In genomic region chr3:24342275-24342674, GRCh38 we compare ENCODE assay signal across 33 cellular contexts.
"Had no signal": no experiment of that assay in that cellular context is flagged by ENCODE, and none has a peak within 500 bp of the region (broad histone marks: within the 10 kb centered on the region; RNA-seq: fewer than 3 reads in every experiment).

No MANE protein-coding gene starts in this region.

- H3K36me3 ChIP-seq: adrenal gland, esophagus muscularis mucosa, gastrocnemius medialis, heart left ventricle had no signal

- FAIRE-seq: colon had no signal

- H3K27me3 ChIP-seq: adrenal gland, body of pancreas, esophagus muscularis mucosa, foreskin keratinocyte, gastrocnemius medialis, heart left ventricle had no signal

- H3K27ac ChIP-seq: adrenal gland, body of pancreas, esophagus muscularis mucosa, foreskin keratinocyte, gastrocnemius medialis, heart left ventricle had no signal

- ATAC-seq: activated CD4-positive, alpha-beta T cell treated with anti-CD3 and anti-CD28 coated beads for 36 hours; activated CD8-positive, alpha-beta memory T cell treated with anti-CD3 and anti-CD28 coated beads, Interleukin-2, amount 10 ng/mL, durations not matched to agents 7 days and 5 days; activated CD8-positive, alpha-beta T cell treated with anti-CD3 and anti-CD28 coated beads, Interleukin-2, amount 10 ng/mL, durations not matched to agents 7 days and 5 days; activated naive CD8-positive, alpha-beta T cell treated with anti-CD3 and anti-CD28 coated beads, Interleukin-2, amount 50 U/mL, for 24 hours; body of pancreas; effector memory CD8-positive, alpha-beta T cell; foreskin keratinocyte; T-cell; T-helper 17 cell had no signal

- H3K9me3 ChIP-seq: body of pancreas, esophagus muscularis mucosa, gastrocnemius medialis, heart left ventricle had no signal

- H3K4me3 ChIP-seq: adrenal gland, body of pancreas, esophagus muscularis mucosa, gastrocnemius medialis, heart left ventricle had no signal

- DNase-seq: activated CD4-positive, alpha-beta memory T cell treated with anti-CD3 and anti-CD28 coated beads for 36 hours; activated CD4-positive, alpha-beta T cell treated with anti-CD3 and anti-CD28 coated beads for 36 hours; activated CD4-positive, alpha-beta T cell treated with anti-CD3 and anti-CD28 coated beads, Interleukin-2, amount 10 ng/mL, durations not matched to agents 24 days and 14 days; activated CD4-positive, CD25-positive, alpha-beta regulatory T cell; activated CD4-positive, CD25-positive, alpha-beta regulatory T cell treated with anti-CD3 and anti-CD28 coated beads, Interleukin-2, amount 50 U/mL, for 72 hours; activated CD8-positive, alpha-beta memory T cell treated with anti-CD3 and anti-CD28 coated beads, Interleukin-2, amount 10 ng/mL, durations not matched to agents 7 days and 5 days; activated CD8-positive, alpha-beta memory T cell treated with anti-CD3 and anti-CD28 coated beads, Interleukin-2, amount 50 U/mL, for 4 hours; activated CD8-positive, alpha-beta T cell treated with anti-CD3 and anti-CD28 coated beads, Interleukin-2, amount 10 ng/mL, durations not matched to agents 7 days and 5 days; activated effector memory CD4-positive, alpha-beta T cell treated with anti-CD3 and anti-CD28 coated beads, Interleukin-2, amount 50 U/mL, for 16 hours; activated naive CD4-positive, alpha-beta T cell treated with anti-CD3 and anti-CD28 coated beads for 36 hours; activated naive CD8-positive, alpha-beta T cell treated with anti-CD3 and anti-CD28 coated beads for 36 hours; activated naive CD8-positive, alpha-beta T cell treated with anti-CD3 and anti-CD28 coated beads, Interleukin-2, amount 50 U/mL, for 24 hours; activated T-cell treated with anti-CD3 and anti-CD28 coated beads, Interleukin-2, amount 50 U/mL, for 1 hour; activated T-cell treated with anti-CD3 and anti-CD28 coated beads, Interleukin-2, amount 50 U/mL, for 48 hours; adrenal gland; amygdala; aorta; body of pancreas; caudate nucleus; cortex of kidney; dermis blood vessel endothelial cell; effector CD4-positive, alpha-beta T cell; effector memory CD8-positive, alpha-beta T cell; erythroblast; foreskin keratinocyte; gastrocnemius medialis; glutamatergic neuron; heart left ventricle; T-cell; T-helper 17 cell; T1000 had no signal
